ENCODE assay signal across 1 cellular context in the genomic region with DNA sequence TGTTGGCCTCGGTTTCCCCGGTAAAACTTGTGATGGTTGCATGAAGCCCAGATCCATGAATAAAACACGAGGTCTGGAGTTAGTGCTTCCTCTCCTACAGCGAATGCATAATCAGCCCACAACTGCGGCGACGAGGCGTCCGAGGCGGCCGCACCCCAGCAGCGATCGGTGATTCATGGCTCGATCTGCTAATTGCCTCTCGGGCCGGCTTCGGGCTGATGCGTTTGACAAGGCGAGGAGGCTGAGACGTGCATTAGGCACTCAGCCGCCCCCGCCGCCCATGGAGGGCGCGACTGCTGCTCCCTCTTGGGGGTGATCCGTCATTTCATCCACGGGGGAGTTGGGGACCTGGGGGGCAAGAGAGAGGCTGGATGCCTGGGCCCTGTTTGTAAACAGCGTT.
TF ChIP-seq lines count a peak whose summit lies in the region.

No MANE protein-coding gene starts in this region.

TF ChIP-seq in K562, 482 proteins besides CTCF, POLR2A, EP300 and RAD21:
- TF ChIP-seq ZNF263 (CRISPR knock-in tag; IDR thresholded peaks at IDR 0.05; ENCODE audit: borderline replicate concordance) (peak; percentile 35; the same call in 1 of the 2 replicates), CREM (IDR thresholded peaks at IDR 0.05; ENCODE audit: low read depth) (peak; percentile 61; the same call in 1 of the 2 replicates), SPI1 (IDR thresholded peaks at IDR 0.05; ENCODE audit: borderline replicate concordance, low read depth, low read length) (0 out of 2 replicates have a peak, but pooled peaks have one; percentile 20), MEIS2 (IDR thresholded peaks at IDR 0.05; ENCODE audit: partially characterized antibody) (peak; percentile 58), ZBTB17 (CRISPR knock-in tag; IDR thresholded peaks at IDR 0.05) (no peak), CTBP1 (IDR thresholded peaks at IDR 0.05; ENCODE audit: borderline replicate concordance) (0 out of 2 replicates have a peak, but pooled peaks have one; percentile 21), CXXC5 (CRISPR knock-in tag; IDR thresholded peaks at IDR 0.05) (peak; percentile 34), EGR1 (conservative IDR thresholded peaks at IDR 0.05) (peak; percentile 88), BMI1 (IDR thresholded peaks at IDR 0.05; ENCODE audit: low read length) (no peak), FOSL1 (tag; conservative IDR thresholded peaks at IDR 0.05) (peak; percentile 31; the same call in 1 of the 2 replicates), MAFF (IDR thresholded peaks at IDR 0.05; ENCODE audit: low read length) (no peak), L3MBTL2 (IDR thresholded peaks at IDR 0.05) (peak; percentile 72)
- TF ChIP-seq, protein P1, sequence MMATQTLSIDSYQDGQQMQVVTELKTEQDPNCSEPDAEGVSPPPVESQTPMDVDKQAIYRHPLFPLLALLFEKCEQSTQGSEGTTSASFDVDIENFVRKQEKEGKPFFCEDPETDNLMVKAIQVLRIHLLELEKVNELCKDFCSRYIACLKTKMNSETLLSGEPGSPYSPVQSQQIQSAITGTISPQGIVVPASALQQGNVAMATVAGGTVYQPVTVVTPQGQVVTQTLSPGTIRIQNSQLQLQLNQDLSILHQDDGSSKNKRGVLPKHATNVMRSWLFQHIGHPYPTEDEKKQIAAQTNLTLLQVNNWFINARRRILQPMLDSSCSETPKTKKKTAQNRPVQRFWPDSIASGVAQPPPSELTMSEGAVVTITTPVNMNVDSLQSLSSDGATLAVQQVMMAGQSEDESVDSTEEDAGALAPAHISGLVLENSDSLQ (IDR thresholded peaks at IDR 0.05), result peak; percentile 54
- TF ChIP-seq, protein P2, sequence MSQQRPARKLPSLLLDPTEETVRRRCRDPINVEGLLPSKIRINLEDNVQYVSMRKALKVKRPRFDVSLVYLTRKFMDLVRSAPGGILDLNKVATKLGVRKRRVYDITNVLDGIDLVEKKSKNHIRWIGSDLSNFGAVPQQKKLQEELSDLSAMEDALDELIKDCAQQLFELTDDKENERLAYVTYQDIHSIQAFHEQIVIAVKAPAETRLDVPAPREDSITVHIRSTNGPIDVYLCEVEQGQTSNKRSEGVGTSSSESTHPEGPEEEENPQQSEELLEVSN (IDR thresholded peaks at IDR 0.05; ENCODE audit: borderline replicate concordance in 1 of 2, extremely low read depth in 1 of 2, insufficient read depth in 1 of 2, insufficient read length in 1 of 2, low read depth in 1 of 2, low read length in 1 of 2, poor library complexity in 1 of 2, severe bottlenecking in 1 of 2), result peak in 1 of 2 experiments; percentile 49
- TF ChIP-seq, protein P3, sequence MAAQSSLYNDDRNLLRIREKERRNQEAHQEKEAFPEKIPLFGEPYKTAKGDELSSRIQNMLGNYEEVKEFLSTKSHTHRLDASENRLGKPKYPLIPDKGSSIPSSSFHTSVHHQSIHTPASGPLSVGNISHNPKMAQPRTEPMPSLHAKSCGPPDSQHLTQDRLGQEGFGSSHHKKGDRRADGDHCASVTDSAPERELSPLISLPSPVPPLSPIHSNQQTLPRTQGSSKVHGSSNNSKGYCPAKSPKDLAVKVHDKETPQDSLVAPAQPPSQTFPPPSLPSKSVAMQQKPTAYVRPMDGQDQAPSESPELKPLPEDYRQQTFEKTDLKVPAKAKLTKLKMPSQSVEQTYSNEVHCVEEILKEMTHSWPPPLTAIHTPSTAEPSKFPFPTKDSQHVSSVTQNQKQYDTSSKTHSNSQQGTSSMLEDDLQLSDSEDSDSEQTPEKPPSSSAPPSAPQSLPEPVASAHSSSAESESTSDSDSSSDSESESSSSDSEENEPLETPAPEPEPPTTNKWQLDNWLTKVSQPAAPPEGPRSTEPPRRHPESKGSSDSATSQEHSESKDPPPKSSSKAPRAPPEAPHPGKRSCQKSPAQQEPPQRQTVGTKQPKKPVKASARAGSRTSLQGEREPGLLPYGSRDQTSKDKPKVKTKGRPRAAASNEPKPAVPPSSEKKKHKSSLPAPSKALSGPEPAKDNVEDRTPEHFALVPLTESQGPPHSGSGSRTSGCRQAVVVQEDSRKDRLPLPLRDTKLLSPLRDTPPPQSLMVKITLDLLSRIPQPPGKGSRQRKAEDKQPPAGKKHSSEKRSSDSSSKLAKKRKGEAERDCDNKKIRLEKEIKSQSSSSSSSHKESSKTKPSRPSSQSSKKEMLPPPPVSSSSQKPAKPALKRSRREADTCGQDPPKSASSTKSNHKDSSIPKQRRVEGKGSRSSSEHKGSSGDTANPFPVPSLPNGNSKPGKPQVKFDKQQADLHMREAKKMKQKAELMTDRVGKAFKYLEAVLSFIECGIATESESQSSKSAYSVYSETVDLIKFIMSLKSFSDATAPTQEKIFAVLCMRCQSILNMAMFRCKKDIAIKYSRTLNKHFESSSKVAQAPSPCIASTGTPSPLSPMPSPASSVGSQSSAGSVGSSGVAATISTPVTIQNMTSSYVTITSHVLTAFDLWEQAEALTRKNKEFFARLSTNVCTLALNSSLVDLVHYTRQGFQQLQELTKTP (IDR thresholded peaks at IDR 0.05; ENCODE audit: low read depth in 1 of 2, partially characterized antibody in 2 of 2), result no peak
- TF ChIP-seq, protein P4, sequence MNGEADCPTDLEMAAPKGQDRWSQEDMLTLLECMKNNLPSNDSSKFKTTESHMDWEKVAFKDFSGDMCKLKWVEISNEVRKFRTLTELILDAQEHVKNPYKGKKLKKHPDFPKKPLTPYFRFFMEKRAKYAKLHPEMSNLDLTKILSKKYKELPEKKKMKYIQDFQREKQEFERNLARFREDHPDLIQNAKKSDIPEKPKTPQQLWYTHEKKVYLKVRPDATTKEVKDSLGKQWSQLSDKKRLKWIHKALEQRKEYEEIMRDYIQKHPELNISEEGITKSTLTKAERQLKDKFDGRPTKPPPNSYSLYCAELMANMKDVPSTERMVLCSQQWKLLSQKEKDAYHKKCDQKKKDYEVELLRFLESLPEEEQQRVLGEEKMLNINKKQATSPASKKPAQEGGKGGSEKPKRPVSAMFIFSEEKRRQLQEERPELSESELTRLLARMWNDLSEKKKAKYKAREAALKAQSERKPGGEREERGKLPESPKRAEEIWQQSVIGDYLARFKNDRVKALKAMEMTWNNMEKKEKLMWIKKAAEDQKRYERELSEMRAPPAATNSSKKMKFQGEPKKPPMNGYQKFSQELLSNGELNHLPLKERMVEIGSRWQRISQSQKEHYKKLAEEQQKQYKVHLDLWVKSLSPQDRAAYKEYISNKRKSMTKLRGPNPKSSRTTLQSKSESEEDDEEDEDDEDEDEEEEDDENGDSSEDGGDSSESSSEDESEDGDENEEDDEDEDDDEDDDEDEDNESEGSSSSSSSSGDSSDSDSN (IDR thresholded peaks at IDR 0.05; ENCODE audit: borderline replicate concordance in 1 of 2, low read depth in 2 of 2, low read length in 2 of 2), result peak; percentile 57 to 98; a peak in 3 of 4 replicates
- TF ChIP-seq, protein P5, sequence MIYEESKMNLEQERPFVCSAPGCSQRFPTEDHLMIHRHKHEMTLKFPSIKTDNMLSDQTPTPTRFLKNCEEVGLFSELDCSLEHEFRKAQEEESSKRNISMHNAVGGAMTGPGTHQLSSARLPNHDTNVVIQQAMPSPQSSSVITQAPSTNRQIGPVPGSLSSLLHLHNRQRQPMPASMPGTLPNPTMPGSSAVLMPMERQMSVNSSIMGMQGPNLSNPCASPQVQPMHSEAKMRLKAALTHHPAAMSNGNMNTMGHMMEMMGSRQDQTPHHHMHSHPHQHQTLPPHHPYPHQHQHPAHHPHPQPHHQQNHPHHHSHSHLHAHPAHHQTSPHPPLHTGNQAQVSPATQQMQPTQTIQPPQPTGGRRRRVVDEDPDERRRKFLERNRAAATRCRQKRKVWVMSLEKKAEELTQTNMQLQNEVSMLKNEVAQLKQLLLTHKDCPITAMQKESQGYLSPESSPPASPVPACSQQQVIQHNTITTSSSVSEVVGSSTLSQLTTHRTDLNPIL (CRISPR knock-in tag; IDR thresholded peaks at IDR 0.05), result no peak
- TF ChIP-seq, protein P6, sequence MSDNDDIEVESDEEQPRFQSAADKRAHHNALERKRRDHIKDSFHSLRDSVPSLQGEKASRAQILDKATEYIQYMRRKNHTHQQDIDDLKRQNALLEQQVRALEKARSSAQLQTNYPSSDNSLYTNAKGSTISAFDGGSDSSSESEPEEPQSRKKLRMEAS (CRISPR knock-in tag; IDR thresholded peaks at IDR 0.05), result peak; percentile 41; the same call in 1 of the 2 replicates
